In genomic region chr7:105012503-105013282, GRCh38 we compare ENCODE assay signal across 1 cellular context.
A peak's percentile ranks its signal among the peaks of the same experiment; 100 is the strongest.
TF ChIP-seq lines count a peak whose summit lies in the region.

No MANE protein-coding gene starts in this region.

TF ChIP-seq in K562, 482 proteins besides CTCF, POLR2A, EP300 and RAD21 (continued from another document and continues in another):
- TF ChIP-seq CREB5 (CRISPR knock-in tag; IDR thresholded peaks at IDR 0.05): no peak
- TF ChIP-seq DNMT1 (IDR thresholded peaks at IDR 0.05): no peak
- peak; percentile 92; the same call in 1 of the 2 replicates for TF ChIP-seq NKRF (IDR thresholded peaks at IDR 0.05; ENCODE audit: borderline replicate concordance)
- TF ChIP-seq CSDE1 (IDR thresholded peaks at IDR 0.05): 0 out of 4 replicates have a peak, but pooled peaks of 1 of the 2 experiments have one; percentile 14
- no peak for TF ChIP-seq ZC3H11A (IDR thresholded peaks at IDR 0.05; ENCODE audit: low read depth, low read length)
- TF ChIP-seq TFAM (CRISPR knock-in tag; conservative IDR thresholded peaks at IDR 0.05): no peak
- TF ChIP-seq ATF7 (IDR thresholded peaks at IDR 0.05): peak; percentile 100
- 0 out of 2 replicates have a peak, but pooled peaks have one; percentile 2 for TF ChIP-seq MAFK (IDR thresholded peaks at IDR 0.05; ENCODE audit: low read length)
- TF ChIP-seq ZNF79 (CRISPR knock-in tag; IDR thresholded peaks at IDR 0.05; ENCODE audit: low read depth): no peak
- peak; percentile 91 for TF ChIP-seq RB1 (IDR thresholded peaks at IDR 0.05; ENCODE audit: low read depth)
- peak; percentile 94 for TF ChIP-seq MYNN (IDR thresholded peaks at IDR 0.05)
- TF ChIP-seq MYNN (CRISPR knock-in tag; IDR thresholded peaks at IDR 0.05): no peak
- TF ChIP-seq GTF3C2 (IDR thresholded peaks at IDR 0.05; ENCODE audit: borderline replicate concordance, extremely low read depth, insufficient read length): no peak
- peak; percentile 97 to 99 for TF ChIP-seq MAZ (CRISPR knock-in tag; conservative IDR thresholded peaks at IDR 0.05 in 1 of 2, IDR thresholded peaks at IDR 0.05 in 1 of 2)
- TF ChIP-seq ZBTB17 (CRISPR knock-in tag; IDR thresholded peaks at IDR 0.05): peak; percentile 25; the same call in 1 of the 2 replicates
- TF ChIP-seq SAP30 (IDR thresholded peaks at IDR 0.05; ENCODE audit: borderline replicate concordance, insufficient read depth, low read depth, low read length, poor library complexity, severe bottlenecking): peak; percentile 93
- peak; percentile 96 for TF ChIP-seq FOS (IDR thresholded peaks at IDR 0.05; ENCODE audit: extremely low read depth, insufficient read length)
- TF ChIP-seq ZNF407 (IDR thresholded peaks at IDR 0.05; ENCODE audit: low read depth): peak; percentile 2; the same call in 1 of the 2 replicates
- TF ChIP-seq SP1 (CRISPR knock-in tag; IDR thresholded peaks at IDR 0.05): peak; percentile 94
- 0 out of 2 replicates have a peak, but pooled peaks have one; percentile 0 for TF ChIP-seq NR2F6 (CRISPR knock-in tag; IDR thresholded peaks at IDR 0.05)
- TF ChIP-seq GTF2E2 (tag; IDR thresholded peaks at IDR 0.05): peak; percentile 88; the same call in 1 of the 2 replicates
- TF ChIP-seq MITF (IDR thresholded peaks at IDR 0.05): peak; percentile 100
- no peak for TF ChIP-seq FOXJ3 (CRISPR knock-in tag; IDR thresholded peaks at IDR 0.05)
- TF ChIP-seq CHD7 (IDR thresholded peaks at IDR 0.05; ENCODE audit: low read depth, low read length): no peak
- TF ChIP-seq DPF2 (IDR thresholded peaks at IDR 0.05): peak; percentile 93
- no peak for TF ChIP-seq NR1H2 (CRISPR knock-in tag; IDR thresholded peaks at IDR 0.05)
